In genomic region chr4:77629885-77630284, GRCh38 we compare ENCODE assay signal across 15 cellular contexts. TPM values are rescaled to one million over a fixed set of nuclear protein-coding genes. Genes with fewer than 3 reads are reported as not detected.
DNase-seq lines count a peak whose midpoint lies in the region; ATAC-seq and TF ChIP-seq lines count a peak whose summit lies in the region.
"Had no signal": no experiment of that assay in that cellular context is flagged by ENCODE, and none has a peak within 500 bp of the region (broad histone marks: within the 10 kb centered on the region; RNA-seq: fewer than 3 reads in every experiment).

No MANE protein-coding gene starts in this region.

- H3K27ac ChIP-seq in CD4-positive, CD25-positive, alpha-beta regulatory T cell (ENCODE audit: insufficient read depth, low read length, poor library complexity, severe bottlenecking): no peak overlapping the region
- H3K27ac ChIP-seq in adrenal gland (no peak overlapping the region), esophagus muscularis mucosa (replicated peaks in 1 of 4) (no peak overlapping the region)
- H3K27ac ChIP-seq: BLaER1 treated with 17β-estradiol and CSF1 and Interleukin-3, amounts not matched to agents 10 nM and 100 nM; body of pancreas had no signal

- 87 to 90% (median 88%) methylated on average over 2 of the region's 2 CpGs for WGBS in adrenal gland, 4 donors
- WGBS in esophagus muscularis mucosa: 81% methylated on average over 2 of the region's 2 CpGs

- H3K4me3 ChIP-seq in CD4-positive, CD25-positive, alpha-beta regulatory T cell (ENCODE audit: low read depth, low read length): peak overlapping the region; percentile 28
- H3K4me3 ChIP-seq in adrenal gland (no peak overlapping the region), esophagus muscularis mucosa (no peak overlapping the region)
- H3K4me3 ChIP-seq: BLaER1 treated with 17β-estradiol and CSF1 and Interleukin-3, amounts not matched to agents 10 nM and 100 nM; body of pancreas had no signal

- intact Hi-C loops in adrenal gland (cut with DNase I): loop anchor here in 1 of 2 donors (10.0 kb wide), 1 partner anchor 195 kb away; no protein-coding TSS in a partner anchor
- intact Hi-C loops in esophagus muscularis mucosa (cut with DNase I): no loop called here

- H3K4me1 ChIP-seq in CD4-positive, CD25-positive, alpha-beta regulatory T cell (ENCODE audit: control insufficient read depth, insufficient read depth, low read length, poor library complexity, severe bottlenecking): no peaks in the 10 kb centered on the region
- no peaks in the 10 kb centered on the region for H3K4me1 ChIP-seq in adrenal gland (replicated peaks in 1 of 2)
- H3K4me1 ChIP-seq in esophagus muscularis mucosa: no peaks in the 10 kb centered on the region
- H3K4me1 ChIP-seq: BLaER1 treated with 17β-estradiol and CSF1 and Interleukin-3, amounts not matched to agents 10 nM and 100 nM; body of pancreas had no signal

- no peak for TF ChIP-seq CTCF in adrenal gland (IDR thresholded peaks at IDR 0.05)
- no peak for TF ChIP-seq CTCF in esophagus muscularis mucosa (IDR thresholded peaks at IDR 0.05)

- no peak for TF ChIP-seq POLR2A in adrenal gland (IDR thresholded peaks at IDR 0.05)
- no peak for TF ChIP-seq POLR2A in esophagus muscularis mucosa (IDR thresholded peaks at IDR 0.05; ENCODE audit: low read depth)

- ATAC-seq in CD4-positive, CD25-positive, alpha-beta regulatory T cell (ENCODE audit: low read depth in 2 of 2): no peak
- peak; percentile 86 for ATAC-seq in GM18868 (IDR thresholded peaks at IDR 0.05; ENCODE audit: unreplicated experiment)
- ATAC-seq in GM21737 (IDR thresholded peaks at IDR 0.05; ENCODE audit: unreplicated experiment): peak; percentile 80
- ATAC-seq in HG03342 (IDR thresholded peaks at IDR 0.05; ENCODE audit: unreplicated experiment): peak; percentile 81
- ATAC-seq: body of pancreas had no signal

- no peaks in the 10 kb centered on the region for H3K27me3 Mint-ChIP-seq in CD4-positive, CD25-positive, alpha-beta regulatory T cell
- H3K27me3 Mint-ChIP-seq: type B pancreatic cell had no signal

- no peak for TF ChIP-seq EP300 in esophagus muscularis mucosa (IDR thresholded peaks at IDR 0.05)

- H3K4me3 Mint-ChIP-seq in CD4-positive, CD25-positive, alpha-beta regulatory T cell: peak overlapping the region in 2 of 4 donors; percentile 2 to 39
- H3K4me3 Mint-ChIP-seq: type B pancreatic cell had no signal

- H3K27ac Mint-ChIP-seq in CD4-positive, CD25-positive, alpha-beta regulatory T cell: peak overlapping the region in 2 of 3 donors; percentile 43 to 72
- H3K27ac Mint-ChIP-seq: type B pancreatic cell had no signal

- H3K4me1 Mint-ChIP-seq in CD4-positive, CD25-positive, alpha-beta regulatory T cell: peaks cover 10 to 18% (median 15%) of the 10 kb centered on the region in 4 donors

- no peaks in the 10 kb centered on the region for H3K36me3 ChIP-seq in CD4-positive, CD25-positive, alpha-beta regulatory T cell (ENCODE audit: control insufficient read depth, insufficient read depth, low read length)
- no peaks in the 10 kb centered on the region for H3K36me3 ChIP-seq in adrenal gland (replicated peaks in 1 of 2)
- no peaks in the 10 kb centered on the region for H3K36me3 ChIP-seq in esophagus muscularis mucosa
- H3K36me3 ChIP-seq: BLaER1 treated with 17β-estradiol and CSF1 and Interleukin-3, amounts not matched to agents 10 nM and 100 nM had no signal

- H3K9me3 Mint-ChIP-seq in CD4-positive, CD25-positive, alpha-beta regulatory T cell: peaks cover 0 to 2% (median 0%) of the 10 kb centered on the region in 7 donors
- H3K9me3 Mint-ChIP-seq: type B pancreatic cell had no signal

- no peaks in the 10 kb centered on the region for H3K36me3 Mint-ChIP-seq in CD4-positive, CD25-positive, alpha-beta regulatory T cell
- H3K36me3 Mint-ChIP-seq: type B pancreatic cell had no signal

- no peaks in the 10 kb centered on the region for H3K27me3 ChIP-seq in CD4-positive, CD25-positive, alpha-beta regulatory T cell (ENCODE audit: control insufficient read depth, insufficient read depth, low read length)
- no peaks in the 10 kb centered on the region for H3K27me3 ChIP-seq in adrenal gland
- peaks cover 0 to 3% (median 0%) of the 10 kb centered on the region in 4 donors for H3K27me3 ChIP-seq in esophagus muscularis mucosa
- H3K27me3 ChIP-seq: BLaER1 treated with 17β-estradiol and CSF1 and Interleukin-3, amounts not matched to agents 10 nM and 100 nM; body of pancreas had no signal

- DNase-seq in CD4-positive, CD25-positive, alpha-beta regulatory T cell: peak in 1 of 3 donors; percentile 50
- DNase-seq in adrenal gland: no peak
- DNase-seq in esophagus muscularis mucosa (ENCODE audit: extremely low spot score): no peak
- no peak for DNase-seq in NCI-H1092 treated with DMSO at 0.1 percent for 48 hours (lab: John Stamatoyannopoulos, UW)
- DNase-seq in NCI-H2029 treated with DMSO at 0.1 percent for 48 hours (lab: John Stamatoyannopoulos, UW): no peak
- DNase-seq: activated CD4-positive, alpha-beta T cell treated with anti-CD3 and anti-CD28 coated beads for 4 hours; body of pancreas; islet precursor cell; stimulated activated CD4-positive, alpha-beta T cell treated with anti-CD3 and anti-CD28 coated beads, Interleukin-4, amount 100 ng/mL, for 24 hours had no signal

- no peaks in the 10 kb centered on the region for H3K9me3 ChIP-seq in CD4-positive, CD25-positive, alpha-beta regulatory T cell (ENCODE audit: control insufficient read depth in 2 of 2, low read length in 2 of 2)
- H3K9me3 ChIP-seq in adrenal gland (replicated peaks in 1 of 3) (no peaks in the 10 kb centered on the region), esophagus muscularis mucosa (no peaks in the 10 kb centered on the region)
- H3K9me3 ChIP-seq: body of pancreas had no signal

RNA-seq across cellular contexts. Expression of gene CXCL13, which starts 24.3 kb away (rescaled TPM):
- not detected for total RNA-seq in CD4-positive, CD25-positive, alpha-beta regulatory T cell
- polyA plus RNA-seq in CD4-positive, CD25-positive, alpha-beta regulatory T cell: not detected
- total RNA-seq in adrenal gland (not detected), esophagus muscularis mucosa (under 1 TPM in 2 of 4 donors, not detected in 2; 0.32 to 0.66 TPM)
- polyA plus RNA-seq in adrenal gland: under 1 TPM; 0.54 to 0.88 (median 0.62) TPM
- total RNA-seq: body of pancreas, osteocyte had no signal

Comparison
In these comparisons a context has a peak if more than half of its experiments do, and no peak if none do; other contexts are left out.
1. ATAC-seq: peak in GM18868 (single experiment), GM21737 (single experiment) and HG03342 (single experiment); none in CD4-positive, CD25-positive, alpha-beta regulatory T cell (0 of 2).